In the genomic region with DNA sequence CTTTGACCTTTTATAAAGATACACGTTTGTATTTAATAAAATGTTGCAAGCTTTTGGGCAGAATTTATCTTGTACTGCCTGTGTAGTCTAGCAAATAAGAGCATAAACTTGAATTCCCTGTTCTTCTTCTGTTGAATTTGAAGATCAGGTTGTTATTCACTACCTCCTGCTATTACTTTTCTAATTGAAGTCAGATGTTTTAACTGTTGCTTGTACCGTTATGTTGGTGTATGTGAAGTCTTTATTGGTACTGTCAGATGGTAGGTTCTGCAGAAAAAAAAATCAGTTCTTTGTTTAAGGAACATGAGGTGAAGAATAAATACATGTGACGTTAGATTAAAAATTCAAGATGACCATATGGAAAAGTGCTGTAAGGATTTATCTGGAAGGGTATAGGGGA, we compare ENCODE assay signal across 22 cellular contexts.
DNase-seq lines count a peak whose midpoint lies in the region; ATAC-seq, FAIRE-seq and TF ChIP-seq lines count a peak whose summit lies in the region.
"Had no signal": no experiment of that assay in that cellular context is flagged by ENCODE, and none has a peak within 500 bp of the region (broad histone marks: within the 10 kb centered on the region; RNA-seq: fewer than 3 reads in every experiment).

No MANE protein-coding gene starts in this region.

- no peak overlapping the region for H3K14ac ChIP-seq in mesenchymal stem cell (ENCODE audit: low read length in 2 of 2)

- peaks cover 12% of the 10 kb centered on the region for H3K4me1 Mint-ChIP-seq in astrocyte (ENCODE audit: low read depth, unreplicated experiment)

- H3K4me1 ChIP-seq in right atrium auricular region (peaks cover 0 to 41% of the 10 kb centered on the region in 2 donors), astrocyte (ENCODE audit: insufficient read depth, low read length) (peaks cover 14% of the 10 kb centered on the region), mesenchymal stem cell (ENCODE audit: control insufficient read depth, insufficient read depth, low read depth, low read length) (peaks cover 2% of the 10 kb centered on the region), vagina (peaks cover 75% of the 10 kb centered on the region), upper lobe of right lung (no peaks in the 10 kb centered on the region)

- H3K4me2 ChIP-seq in astrocyte (ENCODE audit: low read length) (peak overlapping the region; percentile 27), mesenchymal stem cell (ENCODE audit: low read length, poor library complexity, severe bottlenecking) (no peak overlapping the region)

- H2BK15ac ChIP-seq in mesenchymal stem cell (ENCODE audit: low read depth, poor library complexity, severe bottlenecking), result no peak overlapping the region

- H3K36me3 ChIP-seq in right atrium auricular region (no peaks in the 10 kb centered on the region), astrocyte (ENCODE audit: insufficient read depth, low read length) (no peaks in the 10 kb centered on the region), mesenchymal stem cell (ENCODE audit: control insufficient read depth in 1 of 2, insufficient read depth in 2 of 2, low read depth in 1 of 2, low read length in 2 of 2) (peaks cover 0 to 7% of the 10 kb centered on the region in 2 experiments), vagina (no peaks in the 10 kb centered on the region), upper lobe of right lung (peaks cover under 1% of the 10 kb centered on the region)

- H3K27ac ChIP-seq in right atrium auricular region, result peak overlapping the region; percentile 24 to 67
- no peak overlapping the region for H3K27ac ChIP-seq in astrocyte (ENCODE audit: low read depth, low read length)
- no peak overlapping the region for H3K27ac ChIP-seq in mesenchymal stem cell (ENCODE audit: low read length, poor library complexity, severe bottlenecking)
- peak overlapping the region; percentile 7 for H3K27ac ChIP-seq in vagina
- H3K27ac ChIP-seq in upper lobe of right lung, result no peak overlapping the region

- H3K27me3 ChIP-seq in right atrium auricular region (no peaks in the 10 kb centered on the region), astrocyte (ENCODE audit: insufficient read depth, low read length) (no peaks in the 10 kb centered on the region), mesenchymal stem cell (ENCODE audit: control insufficient read depth in 1 of 2, insufficient read depth in 1 of 2, low read length in 2 of 2) (no peaks in the 10 kb centered on the region), vagina (no peaks in the 10 kb centered on the region), upper lobe of right lung (no peaks in the 10 kb centered on the region)

- H3K18ac ChIP-seq in mesenchymal stem cell (ENCODE audit: low read depth in 1 of 2, low read length in 2 of 2), result no peak overlapping the region

- peaks cover 2% of the 10 kb centered on the region for H3K9me3 Mint-ChIP-seq in astrocyte (ENCODE audit: unreplicated experiment)
- H3K9me3 Mint-ChIP-seq: activated CD4-positive, alpha-beta memory T cell treated with anti-CD3 and anti-CD28 coated beads, Interleukin-2, amount 10 ng/mL, durations not matched to agents 7 days and 5 days; activated T-cell treated with anti-CD3 and anti-CD28 coated beads, Interleukin-2, amount 50 U/mL, for 4 hours; CD4-positive, alpha-beta memory T cell; IgD-negative memory B cell; immature natural killer cell; naive thymus-derived CD8-positive, alpha-beta T cell; stimulated activated memory B cell treated with anti-CD40 and anti-IgM and Interleukin-4, amounts not matched to agents 10 μg/mL and 1 μg/mL and 100 μg/mL, for 72 hours; type B pancreatic cell had no signal

- peaks cover 4% of the 10 kb centered on the region for H3K79me1 ChIP-seq in mesenchymal stem cell (replicated peaks; ENCODE audit: low read length, poor library complexity, severe bottlenecking)

- no peak overlapping the region for H2BK5ac ChIP-seq in mesenchymal stem cell (ENCODE audit: low read depth, low read length, poor library complexity, severe bottlenecking)

- H2BK120ac ChIP-seq in mesenchymal stem cell (ENCODE audit: low read depth, low read length), result no peak overlapping the region

- H3K9ac ChIP-seq in astrocyte (ENCODE audit: low read length) (no peak overlapping the region), mesenchymal stem cell (ENCODE audit: low read length) (peak overlapping the region; percentile 68)

- TF ChIP-seq CTCF in right atrium auricular region (IDR thresholded peaks at IDR 0.05) (no peak), astrocyte (IDR thresholded peaks at IDR 0.05; ENCODE audit: insufficient read depth, low read depth, low read length) (no peak), vagina (IDR thresholded peaks at IDR 0.05) (no peak), upper lobe of right lung (IDR thresholded peaks at IDR 0.05) (no peak)

- H3K36me3 Mint-ChIP-seq in astrocyte (ENCODE audit: low read depth, unreplicated experiment), result peaks cover 4% of the 10 kb centered on the region
- H3K36me3 Mint-ChIP-seq: activated naive CD8-positive, alpha-beta T cell; immature natural killer cell had no signal

- H2BK12ac ChIP-seq in mesenchymal stem cell (ENCODE audit: low read length in 2 of 2), result no peak overlapping the region

- FAIRE-seq in astrocyte (lab: Jason Lieb, UNC) (no peak), urothelium cell line (lab: Jason Lieb, UNC) (no peak)

- no peak overlapping the region for H3K4ac ChIP-seq in mesenchymal stem cell (ENCODE audit: low read depth in 1 of 2, low read length in 2 of 2)

- peaks cover 70% of the 10 kb centered on the region for H4K20me1 ChIP-seq in astrocyte (ENCODE audit: insufficient read depth, low read length)

- peaks cover 96% of the 10 kb centered on the region for H3K79me2 ChIP-seq in astrocyte (ENCODE audit: insufficient read depth, low read length)

- DNase-seq in right atrium auricular region (ENCODE audit: low spot score) (no peak), left ventricle myocardium superior (no peak), astrocyte (ENCODE audit: low read depth) (no peak), mesenchymal stem cell (no peak), vagina (ENCODE audit: extremely low spot score in 2 of 2) (no peak), urothelium cell line (ENCODE audit: low spot score) (no peak), upper lobe of right lung (no peak), medulla oblongata (ENCODE audit: extremely low spot score) (no peak)
- DNase-seq: activated T-cell treated with anti-CD3 and anti-CD28 coated beads, Interleukin-2, amount 50 U/mL, for 4 hours; DMS79 treated with DMSO at 0.1 percent for 48 hours; T-helper 17 cell had no signal

- no peak overlapping the region for H3K4me3 Mint-ChIP-seq in astrocyte (ENCODE audit: unreplicated experiment)
- H3K4me3 Mint-ChIP-seq: activated CD4-positive, alpha-beta memory T cell treated with anti-CD3 and anti-CD28 coated beads, Interleukin-2, amount 10 ng/mL, durations not matched to agents 7 days and 5 days; activated naive CD8-positive, alpha-beta T cell; activated T-cell treated with anti-CD3 and anti-CD28 coated beads, Interleukin-2, amount 50 U/mL, for 4 hours; CD4-positive, alpha-beta memory T cell; IgD-negative memory B cell; immature natural killer cell; naive thymus-derived CD8-positive, alpha-beta T cell; stimulated activated memory B cell treated with anti-CD40 and anti-IgM and Interleukin-4, amounts not matched to agents 10 μg/mL and 1 μg/mL and 100 μg/mL, for 72 hours; T-helper 17 cell; type B pancreatic cell; WTC11 had no signal

- no peak overlapping the region for H4K91ac ChIP-seq in mesenchymal stem cell (ENCODE audit: low read length)

- intact Hi-C loops in left ventricle myocardium superior (cut with micrococcal nuclease) (loop anchor here (10.0 kb wide), 1 partner anchor 51 kb away; no protein-coding TSS in a partner anchor), vagina (cut with DNase I) (no loop called here), upper lobe of right lung (cut with DNase I) (no loop called here)

- H3K4me3 ChIP-seq in right atrium auricular region (no peak overlapping the region), astrocyte (ENCODE audit: insufficient read depth, low read depth, low read length) (no peak overlapping the region), mesenchymal stem cell (ENCODE audit: insufficient read depth in 1 of 2, low read depth in 1 of 2, low read length in 2 of 2) (peak overlapping the region in 1 of 2 experiments; percentile 68), vagina (no peak overlapping the region), upper lobe of right lung (no peak overlapping the region)
- H3K4me3 ChIP-seq: lung had no signal

- ATAC-seq in left ventricle myocardium superior, result no peak
- ATAC-seq in upper lobe of right lung, result no peak

- no peaks in the 10 kb centered on the region for H3K27me3 Mint-ChIP-seq in astrocyte (ENCODE audit: low read depth, unreplicated experiment)
- H3K27me3 Mint-ChIP-seq: activated CD4-positive, alpha-beta memory T cell treated with anti-CD3 and anti-CD28 coated beads, Interleukin-2, amount 10 ng/mL, durations not matched to agents 7 days and 5 days; activated naive CD8-positive, alpha-beta T cell; CD4-positive, alpha-beta memory T cell; IgD-negative memory B cell; naive thymus-derived CD8-positive, alpha-beta T cell; progenitor cell of endocrine pancreas; stimulated activated memory B cell treated with anti-CD40 and anti-IgM and Interleukin-4, amounts not matched to agents 10 μg/mL and 1 μg/mL and 100 μg/mL, for 72 hours; T-helper 17 cell; type B pancreatic cell had no signal

- WGBS in mesenchymal stem cell, result 89% methylated on average over 3 of the region's 3 CpGs

- H3K23ac ChIP-seq in mesenchymal stem cell (ENCODE audit: low read length in 2 of 2), result no peak overlapping the region

- H2AFZ ChIP-seq in astrocyte (ENCODE audit: low read depth, low read length), result no peak overlapping the region
- H2AFZ ChIP-seq in mesenchymal stem cell (ENCODE audit: low read depth, low read length), result no peak overlapping the region

- H3K27ac Mint-ChIP-seq in astrocyte (ENCODE audit: unreplicated experiment), result no peak overlapping the region
- H3K27ac Mint-ChIP-seq: activated CD4-positive, alpha-beta memory T cell treated with anti-CD3 and anti-CD28 coated beads, Interleukin-2, amount 10 ng/mL, durations not matched to agents 7 days and 5 days; activated naive CD8-positive, alpha-beta T cell; CD4-positive, alpha-beta memory T cell; IgD-negative memory B cell; immature natural killer cell; naive thymus-derived CD8-positive, alpha-beta T cell; progenitor cell of endocrine pancreas; stimulated activated memory B cell treated with anti-CD40 and anti-IgM and Interleukin-4, amounts not matched to agents 10 μg/mL and 1 μg/mL and 100 μg/mL, for 72 hours; T-helper 17 cell; type B pancreatic cell; WTC11 had no signal

- TF ChIP-seq POLR2A in vagina (IDR thresholded peaks at IDR 0.05), result no peak

- H3K9me3 ChIP-seq in right atrium auricular region (no peaks in the 10 kb centered on the region), astrocyte (ENCODE audit: insufficient read depth, low read depth, low read length) (no peaks in the 10 kb centered on the region), mesenchymal stem cell (ENCODE audit: control insufficient read depth, low read length) (no peaks in the 10 kb centered on the region), vagina (no peaks in the 10 kb centered on the region), upper lobe of right lung (no peaks in the 10 kb centered on the region)

- no peak overlapping the region for H2AK5ac ChIP-seq in mesenchymal stem cell (ENCODE audit: low read length, severe bottlenecking)

- no peak overlapping the region for H4K8ac ChIP-seq in mesenchymal stem cell (ENCODE audit: low read length)

Comparison
In these comparisons a context has a peak if more than half of its experiments do, and no peak if none do; other contexts are left out.
1. H3K27ac ChIP-seq: peak in right atrium auricular region (2 of 2) and vagina (single experiment); none in astrocyte (single experiment), mesenchymal stem cell (single experiment) and upper lobe of right lung (single experiment).